ENCODE assay signal across 8 cellular contexts in the genomic region with DNA sequence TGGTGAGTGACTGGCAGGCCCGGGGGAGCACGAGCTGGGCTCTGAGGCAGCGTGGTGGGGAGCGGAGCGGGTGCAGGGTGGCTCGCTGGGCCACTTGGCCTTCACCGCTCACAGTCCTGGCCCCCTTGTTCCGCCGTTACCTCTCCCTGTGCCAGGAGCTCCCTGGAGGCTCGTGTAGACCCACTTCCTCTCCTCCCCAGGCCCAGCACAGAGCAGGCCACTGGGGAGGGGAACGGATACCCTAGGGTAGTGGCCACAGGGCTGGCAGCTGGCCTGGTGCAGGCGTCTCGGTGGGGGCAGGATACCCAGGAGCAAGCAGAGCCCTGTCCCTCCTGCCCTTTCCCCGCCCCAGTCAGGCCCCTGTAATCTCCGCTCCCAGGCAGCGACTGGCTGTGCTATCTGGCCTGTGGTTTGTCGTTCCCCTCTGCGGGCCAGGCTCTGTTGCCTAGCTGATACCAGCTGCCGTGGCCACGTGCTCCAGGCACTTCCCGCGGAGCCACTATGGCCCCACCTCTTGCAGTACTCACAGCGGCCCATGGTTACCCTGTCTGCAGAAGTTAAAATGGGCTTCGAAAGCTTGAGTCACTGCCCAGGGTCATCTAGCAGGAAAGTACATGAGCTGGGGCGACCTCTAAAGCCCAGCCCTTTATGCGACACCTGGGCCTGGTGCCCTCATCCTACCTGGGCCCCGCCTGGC. TPM values are rescaled to one million over a fixed set of nuclear protein-coding genes. Genes with fewer than 3 reads are reported as not detected.
DNase-seq lines count a peak whose midpoint lies in the region; ATAC-seq and TF ChIP-seq lines count a peak whose summit lies in the region.

No MANE protein-coding gene starts in this region.

- no peak overlapping the region for H3K4me3 ChIP-seq in NB4 (ENCODE audit: low read depth, low read length)
- H3K4me3 ChIP-seq in left ventricle myocardium inferior = peak overlapping the region; percentile 40

- H3K9me3 ChIP-seq in left ventricle myocardium inferior (replicated peaks) = no peaks in the 10 kb centered on the region

- H3K27me3 ChIP-seq in left ventricle myocardium inferior (ENCODE audit: low read depth) = no peaks in the 10 kb centered on the region

- H3K36me3 ChIP-seq in left ventricle myocardium inferior = peaks cover 56% of the 10 kb centered on the region

- H3K4me1 ChIP-seq in left ventricle myocardium inferior = peaks cover 22% of the 10 kb centered on the region

- DNase-seq in NB4 (ENCODE audit: low read depth) = peak; percentile 98
- peak; percentile 59 for DNase-seq in activated T-cell treated with anti-CD3 and anti-CD28 coated beads, Interleukin-2, amount 50 U/mL, for 1 hour
- peak; percentile 83 for DNase-seq in left ventricle myocardium inferior
- DNase-seq in stimulated activated CD4-positive, alpha-beta T cell treated with anti-CD3 and anti-CD28 coated beads, Interleukin-2, amount 100 ng/mL, for 48 hours = peak; percentile 23 to 40
- no peak for DNase-seq in NCI-H1092 treated with DMSO at 0.1 percent for 48 hours (lab: John Stamatoyannopoulos, UW)
- DNase-seq in NCI-H69 (lab: John Stamatoyannopoulos, UW) = no peak
- DNase-seq in NCI-H1417 treated with DMSO at 0.1 percent for 48 hours (lab: John Stamatoyannopoulos, UW) = no peak

- intact Hi-C loops in left ventricle myocardium inferior (cut with micrococcal nuclease) = no loop called here

- ATAC-seq in GM18907 (IDR thresholded peaks at IDR 0.05; ENCODE audit: unreplicated experiment) = peak; percentile 66

- TF ChIP-seq CTCF in NB4 (IDR thresholded peaks at IDR 0.05; ENCODE audit: low read depth, low read length) (no peak), left ventricle myocardium inferior (IDR thresholded peaks at IDR 0.05; ENCODE audit: borderline replicate concordance) (peak; percentile 29)

- H3K27ac ChIP-seq in left ventricle myocardium inferior (replicated peaks) = peak overlapping the region; percentile 92

- TF ChIP-seq POLR2A in NB4 (IDR thresholded peaks at IDR 0.05; ENCODE audit: extremely low read depth, insufficient read length) = peak; percentile 36

RNA-seq across cellular contexts. Expression of gene DOLPP1, which starts 11.6 kb away (rescaled TPM):
- total RNA-seq in left ventricle myocardium inferior = 9.4 TPM

RNA-seq across cellular contexts. Expression of gene MIGA2, which starts 32.9 kb away (rescaled TPM):
- 35.6 TPM for total RNA-seq in left ventricle myocardium inferior

RNA-seq across cellular contexts. Expression of gene SH3GLB2, which starts 41.1 kb away (rescaled TPM):
- total RNA-seq in left ventricle myocardium inferior = 33.9 TPM

RNA-seq across cellular contexts. Expression of gene CRAT, which starts 41.3 kb away (rescaled TPM):
- total RNA-seq in left ventricle myocardium inferior = 85.3 TPM

RNA-seq across cellular contexts. Expression of gene PTPA, which starts 41.9 kb away (rescaled TPM):
- 162 TPM for total RNA-seq in left ventricle myocardium inferior

Comparison
In these comparisons a context has a peak if more than half of its experiments do, and no peak if none do; other contexts are left out.
1. DNase-seq: peak in NB4 (single experiment), activated T-cell treated with anti-CD3 and anti-CD28 coated beads, Interleukin-2, amount 50 U/mL, for 1 hour (single experiment), left ventricle myocardium inferior (single experiment) and stimulated activated CD4-positive, alpha-beta T cell treated with anti-CD3 and anti-CD28 coated beads, Interleukin-2, amount 100 ng/mL, for 48 hours (2 of 2); none in NCI-H1092 treated with DMSO at 0.1 percent for 48 hours (single experiment), NCI-H69 (single experiment) and NCI-H1417 treated with DMSO at 0.1 percent for 48 hours (single experiment).